Comparison of ENCODE assay signal across 1 cellular context in the genomic region with DNA sequence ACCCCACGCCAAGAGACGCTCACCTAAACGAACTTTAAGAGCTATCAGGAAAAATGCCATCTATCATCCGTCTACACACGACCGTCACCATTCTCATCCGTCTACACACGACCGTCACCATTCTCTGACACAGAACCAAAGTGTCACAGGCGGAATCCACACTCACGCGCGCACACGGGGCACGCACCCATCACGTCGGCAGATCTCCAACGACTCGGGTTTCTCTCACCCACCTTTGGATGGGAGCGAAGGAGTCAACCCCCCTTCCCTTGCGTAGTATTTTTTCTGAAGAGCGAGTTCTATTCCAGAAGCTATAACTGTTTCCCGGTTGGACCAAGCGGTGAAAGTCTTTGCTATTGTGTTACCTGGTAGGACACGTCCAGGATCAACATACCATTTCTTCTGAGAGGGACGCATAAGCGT.
TF ChIP-seq lines count a peak whose summit lies in the region.

No MANE protein-coding gene starts in this region.

TF ChIP-seq in H1, 55 proteins besides CTCF, POLR2A, EP300 and RAD21 (continued from another document):
- TF ChIP-seq, protein P1, sequence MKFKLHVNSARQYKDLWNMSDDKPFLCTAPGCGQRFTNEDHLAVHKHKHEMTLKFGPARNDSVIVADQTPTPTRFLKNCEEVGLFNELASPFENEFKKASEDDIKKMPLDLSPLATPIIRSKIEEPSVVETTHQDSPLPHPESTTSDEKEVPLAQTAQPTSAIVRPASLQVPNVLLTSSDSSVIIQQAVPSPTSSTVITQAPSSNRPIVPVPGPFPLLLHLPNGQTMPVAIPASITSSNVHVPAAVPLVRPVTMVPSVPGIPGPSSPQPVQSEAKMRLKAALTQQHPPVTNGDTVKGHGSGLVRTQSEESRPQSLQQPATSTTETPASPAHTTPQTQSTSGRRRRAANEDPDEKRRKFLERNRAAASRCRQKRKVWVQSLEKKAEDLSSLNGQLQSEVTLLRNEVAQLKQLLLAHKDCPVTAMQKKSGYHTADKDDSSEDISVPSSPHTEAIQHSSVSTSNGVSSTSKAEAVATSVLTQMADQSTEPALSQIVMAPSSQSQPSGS (IDR thresholded peaks at IDR 0.05; ENCODE audit: low read length): no peak
- TF ChIP-seq TEAD4 (IDR thresholded peaks at IDR 0.05; ENCODE audit: low read depth, low read length) (no peak), HDAC2 (IDR thresholded peaks at IDR 0.05; ENCODE audit: borderline replicate concordance in 1 of 2, low read depth in 2 of 2, low read length in 2 of 2) (no peak), KDM4A (IDR thresholded peaks at IDR 0.05; ENCODE audit: low read depth, low read length, severe bottlenecking) (no peak), SRF (IDR thresholded peaks at IDR 0.05; ENCODE audit: low read depth, low read length) (no peak), POU5F1 (IDR thresholded peaks at IDR 0.05; ENCODE audit: low read depth, low read length) (no peak), SP4 (IDR thresholded peaks at IDR 0.05; ENCODE audit: low read length) (no peak), BRCA1 (IDR thresholded peaks at IDR 0.05; ENCODE audit: low read depth, low read length) (no peak), HDAC6 (IDR thresholded peaks at IDR 0.05; ENCODE audit: low read depth, low read length) (no peak), SIN3A (conservative IDR thresholded peaks at IDR 0.05 in 1 of 2, IDR thresholded peaks at IDR 0.05 in 1 of 2; ENCODE audit: low read depth in 1 of 2, low read length in 2 of 2) (no peak), FOSL1 (IDR thresholded peaks at IDR 0.05; ENCODE audit: insufficient read depth, low read depth, low read length) (no peak), SP1 (IDR thresholded peaks at IDR 0.05; ENCODE audit: low read depth, low read length) (no peak), EZH2 (IDR thresholded peaks at IDR 0.05; ENCODE audit: low read depth, low read length, severe bottlenecking) (peak; percentile 57)
- TF ChIP-seq, protein P2, sequence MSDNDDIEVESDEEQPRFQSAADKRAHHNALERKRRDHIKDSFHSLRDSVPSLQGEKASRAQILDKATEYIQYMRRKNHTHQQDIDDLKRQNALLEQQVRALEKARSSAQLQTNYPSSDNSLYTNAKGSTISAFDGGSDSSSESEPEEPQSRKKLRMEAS (IDR thresholded peaks at IDR 0.05): no peak
